21 cellular contexts compared by ENCODE assay signal in genomic region chr6:83443516-83443915, GRCh38.
"Had no signal": no experiment of that assay in that cellular context is flagged by ENCODE, and none has a peak within 500 bp of the region (broad histone marks: within the 10 kb centered on the region; RNA-seq: fewer than 3 reads in every experiment).

No MANE protein-coding gene starts in this region.

- H3K4me1 Mint-ChIP-seq: memory B cell; stimulated activated naive B cell treated with anti-CD40 and anti-IgM and Interleukin-4, amounts not matched to agents 10 μg/mL and 1 μg/mL and 100 μg/mL, for 72 hours had no signal

- H3K36me3 Mint-ChIP-seq: memory B cell; mesothelial cell of epicardium; natural killer cell; stimulated activated naive B cell treated with anti-CD40 and anti-IgM and Interleukin-4, amounts not matched to agents 10 μg/mL and 1 μg/mL and 100 μg/mL, for 72 hours had no signal

- H2AFZ ChIP-seq: parathyroid adenoma had no signal

- ATAC-seq: foreskin keratinocyte; lower lobe of right lung; natural killer cell; psoas muscle; sciatic nerve; stimulated activated naive B cell treated with anti-CD40 and anti-IgM and Interleukin-4, amounts not matched to agents 10 μg/mL and 1 μg/mL and 100 μg/mL, for 72 hours; stimulated activated naive CD8-positive, alpha-beta T cell treated with anti-CD3 and anti-CD28 coated beads, Interleukin-15, amount 100 ng/mL, for 72 hours had no signal

- H3K79me2 ChIP-seq: parathyroid adenoma had no signal

- H3K27ac ChIP-seq: coronary artery, foreskin keratinocyte, left ventricle myocardium inferior, lower lobe of right lung, parathyroid adenoma, psoas muscle, thoracic aorta, transverse colon had no signal

- H3K9me3 Mint-ChIP-seq: endodermal cell; mesothelial cell of epicardium; stimulated activated naive CD8-positive, alpha-beta T cell treated with anti-CD3 and anti-CD28 coated beads, Interleukin-15, amount 100 ng/mL, for 72 hours had no signal

- H3K4me3 Mint-ChIP-seq: endodermal cell; memory B cell; mesothelial cell of epicardium; natural killer cell; stimulated activated naive B cell treated with anti-CD40 and anti-IgM and Interleukin-4, amounts not matched to agents 10 μg/mL and 1 μg/mL and 100 μg/mL, for 72 hours; stimulated activated naive CD8-positive, alpha-beta T cell treated with anti-CD3 and anti-CD28 coated beads, Interleukin-15, amount 100 ng/mL, for 72 hours had no signal

- H3K27me3 ChIP-seq: foreskin keratinocyte, transverse colon had no signal

- H3K9me3 ChIP-seq: left ventricle myocardium inferior, lower lobe of right lung, psoas muscle, thoracic aorta, transverse colon had no signal

- H3K27ac Mint-ChIP-seq: endodermal cell; memory B cell; mesothelial cell of epicardium; natural killer cell; stimulated activated naive B cell treated with anti-CD40 and anti-IgM and Interleukin-4, amounts not matched to agents 10 μg/mL and 1 μg/mL and 100 μg/mL, for 72 hours; stimulated activated naive CD8-positive, alpha-beta T cell treated with anti-CD3 and anti-CD28 coated beads, Interleukin-15, amount 100 ng/mL, for 72 hours had no signal

- H3K27me3 Mint-ChIP-seq: stimulated activated naive B cell treated with anti-CD40 and anti-IgM and Interleukin-4, amounts not matched to agents 10 μg/mL and 1 μg/mL and 100 μg/mL, for 72 hours; stimulated activated naive CD8-positive, alpha-beta T cell treated with anti-CD3 and anti-CD28 coated beads, Interleukin-15, amount 100 ng/mL, for 72 hours had no signal

- H3K4me1 ChIP-seq: foreskin keratinocyte, left ventricle myocardium inferior, lower lobe of right lung, parathyroid adenoma, psoas muscle, transverse colon had no signal

- H3K9ac ChIP-seq: parathyroid adenoma had no signal

- H3K36me3 ChIP-seq: left ventricle myocardium inferior, lower lobe of right lung, thoracic aorta, transverse colon had no signal

- H3K4me3 ChIP-seq: coronary artery, left ventricle myocardium inferior, lower lobe of right lung, psoas muscle, thoracic aorta, transverse colon had no signal

- DNase-seq: effector CD4-positive, alpha-beta T cell; endodermal cell; erythroblast; foreskin keratinocyte; kidney; left cardiac atrium; left ventricle myocardium inferior; lower lobe of right lung; natural killer cell; psoas muscle; stimulated activated CD4-positive, alpha-beta T cell treated with anti-CD3 and anti-CD28 coated beads, Interleukin-2, amount 100 ng/mL, for 24 hours; stimulated activated CD4-positive, alpha-beta T cell treated with anti-CD3 and anti-CD28 coated beads, Interleukin-4, amount 100 ng/mL, for 4 hours; stimulated activated naive B cell treated with anti-CD40 and anti-IgM and Interleukin-4, amounts not matched to agents 10 μg/mL and 1 μg/mL and 100 μg/mL, for 72 hours; stimulated activated naive CD8-positive, alpha-beta T cell treated with anti-CD3 and anti-CD28 coated beads, Interleukin-15, amount 100 ng/mL, for 72 hours; transverse colon had no signal
